In the genomic region with DNA sequence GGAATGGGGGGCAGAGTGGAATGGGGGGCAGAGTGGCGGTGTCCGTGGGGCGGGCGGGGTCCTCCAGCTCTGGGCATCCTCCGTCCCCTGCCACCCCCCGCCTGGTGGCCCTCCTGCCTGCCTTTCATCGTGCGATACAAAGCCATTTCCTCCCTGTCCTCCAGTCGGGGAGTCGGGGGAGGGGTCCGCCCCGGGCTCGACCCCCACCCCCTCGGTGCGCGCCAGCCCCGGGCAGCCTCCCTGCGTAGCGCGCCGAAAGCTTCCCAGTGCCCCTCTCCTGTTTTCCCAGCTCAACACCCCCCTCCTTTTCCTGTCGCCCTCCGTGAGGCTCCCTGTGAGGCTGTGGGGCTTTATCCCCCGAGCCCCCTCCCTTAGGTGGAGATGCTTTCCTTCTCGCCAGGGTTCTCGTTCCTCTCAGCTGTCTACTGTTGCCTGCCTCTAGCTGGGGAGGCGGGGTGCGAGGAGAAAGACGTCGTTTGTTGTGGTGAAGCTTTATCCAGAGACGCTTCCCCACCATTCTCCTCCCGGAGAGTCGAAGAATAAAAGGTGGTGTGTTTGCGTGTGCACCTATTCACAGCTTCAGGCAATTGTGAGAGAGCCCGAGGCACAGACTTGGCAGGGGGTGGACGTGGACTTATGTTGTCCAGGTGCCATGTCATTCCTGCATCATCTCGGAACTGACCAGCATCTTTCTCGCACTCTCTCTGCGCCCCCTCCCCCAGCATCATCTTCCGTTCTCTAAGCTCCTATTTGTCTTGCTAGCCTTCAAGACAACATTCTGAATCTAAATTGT, we compare ENCODE assay signal across 8 cellular contexts. TPM values are rescaled to one million over a fixed set of nuclear protein-coding genes. Genes with fewer than 3 reads are reported as not detected.
DNase-seq lines count a peak whose midpoint lies in the region; FAIRE-seq and TF ChIP-seq lines count a peak whose summit lies in the region.

No MANE protein-coding gene starts in this region.

- no peak for TF ChIP-seq CTCF in DOHH2 (IDR thresholded peaks at IDR 0.05; ENCODE audit: low read depth, low read length, poor library complexity, severe bottlenecking)

- H3K4me3 ChIP-seq in DOHH2 (ENCODE audit: low read length) (peak overlapping the region; percentile 77), trophoblast cell (ENCODE audit: low read depth, low read length) (peak overlapping the region; percentile 67)
- H3K4me3 ChIP-seq in Jurkat, Clone E6-1 (ENCODE audit: low read length) = peak overlapping the region; percentile 72

- H2AK5ac ChIP-seq in trophoblast cell (ENCODE audit: low read length) = no peak overlapping the region

- FAIRE-seq in GM12892 (lab: Jason Lieb, UNC) = no peak

- no peaks in the 10 kb centered on the region for H4K20me1 ChIP-seq in DOHH2 (ENCODE audit: control insufficient read depth, insufficient read depth, low read depth, low read length)

- H3K79me2 ChIP-seq in DOHH2 (ENCODE audit: control insufficient read depth, low read length) (no peaks in the 10 kb centered on the region), trophoblast cell (ENCODE audit: control insufficient read depth, insufficient read depth, low read length, poor library complexity) (no peaks in the 10 kb centered on the region)

- H4K8ac ChIP-seq in trophoblast cell (ENCODE audit: low read depth, low read length) = no peak overlapping the region

- no peaks in the 10 kb centered on the region for H3K9me2 ChIP-seq in DOHH2 (replicated peaks; ENCODE audit: control insufficient read depth, low read length)

- H2BK5ac ChIP-seq in trophoblast cell (ENCODE audit: low read depth, low read length, poor library complexity) = no peak overlapping the region

- no peak overlapping the region for H2BK120ac ChIP-seq in trophoblast cell (ENCODE audit: insufficient read depth, low read length, poor library complexity)

- peak; percentile 28 for DNase-seq in Jurkat, Clone E6-1 (ENCODE audit: low read depth, low spot score)
- peak; percentile 13 for DNase-seq in activated naive CD4-positive, alpha-beta T cell treated with anti-CD3 and anti-CD28 coated beads, Interleukin-2, amount 50 U/mL, for 16 hours
- DNase-seq in head of caudate nucleus (peak; percentile 30 to 80 (median 61)), trophoblast cell (no peak), GM12892 (ENCODE audit: insufficient read length) (no peak), NCI-H510A treated with DMSO at 0.1 percent for 48 hours (lab: John Stamatoyannopoulos, UW) (no peak), LoVo (ENCODE audit: low spot score) (no peak)

- no peak overlapping the region for H3K18ac ChIP-seq in trophoblast cell (ENCODE audit: low read length)

- no peak overlapping the region for H3K14ac ChIP-seq in trophoblast cell (ENCODE audit: low read length)

- H3K27me3 ChIP-seq in DOHH2 (ENCODE audit: control insufficient read depth, low read length) (peaks cover 28% of the 10 kb centered on the region), trophoblast cell (ENCODE audit: insufficient read depth, low read length) (peaks cover 8% of the 10 kb centered on the region)

- peak overlapping the region; percentile 12 for H2AFZ ChIP-seq in trophoblast cell (ENCODE audit: insufficient read depth, low read length, poor library complexity)

- intact Hi-C loops in head of caudate nucleus (cut with DNase I) = loop anchor here (5.0 kb wide), 3 partner anchors 55 to 140 kb away; no protein-coding TSS in a partner anchor

- H3K9ac ChIP-seq in trophoblast cell (ENCODE audit: low read length) = no peak overlapping the region

- H4K12ac ChIP-seq in trophoblast cell (ENCODE audit: low read depth, low read length) = no peak overlapping the region

- no peak overlapping the region for H3K27ac ChIP-seq in DOHH2 (ENCODE audit: low read depth, low read length)
- no peak overlapping the region for H3K27ac ChIP-seq in trophoblast cell (ENCODE audit: low read depth, low read length)

- H4K91ac ChIP-seq in trophoblast cell (ENCODE audit: low read depth, low read length) = no peak overlapping the region

- no CpG with 5 or more reads among the region's 40 CpGs for WGBS in trophoblast cell (ENCODE audit: extremely low coverage, insufficient coverage, insufficient read length)

- no peak overlapping the region for H2BK12ac ChIP-seq in trophoblast cell (ENCODE audit: low read length)

- H3K4me2 ChIP-seq in DOHH2 (ENCODE audit: low read length) = peak overlapping the region; percentile 90
- peak overlapping the region; percentile 99 for H3K4me2 ChIP-seq in trophoblast cell (ENCODE audit: low read length)

- no peak overlapping the region for H3K4ac ChIP-seq in trophoblast cell (ENCODE audit: low read depth, low read length)

- no peaks in the 10 kb centered on the region for H3F3A ChIP-seq in DOHH2 (ENCODE audit: control insufficient read depth, insufficient read depth)

- no peak for TF ChIP-seq POLR2A in GM12892 (IDR thresholded peaks at IDR 0.05; ENCODE audit: low read depth, low read length)

- no peaks in the 10 kb centered on the region for H3K79me1 ChIP-seq in trophoblast cell (ENCODE audit: low read length)

- H3K4me1 ChIP-seq in DOHH2 (ENCODE audit: control insufficient read depth, low read length) = peaks cover 14% of the 10 kb centered on the region
- H3K4me1 ChIP-seq in trophoblast cell (ENCODE audit: control insufficient read depth in 1 of 2, insufficient read depth in 2 of 2, low read length in 2 of 2) = peaks cover 4 to 13% of the 10 kb centered on the region in 2 experiments

- H3K9me3 ChIP-seq in DOHH2 (ENCODE audit: control insufficient read depth, insufficient read depth, low read length) = no peaks in the 10 kb centered on the region
- peaks cover 6% of the 10 kb centered on the region for H3K9me3 ChIP-seq in trophoblast cell (ENCODE audit: insufficient read depth, low read depth, low read length)

- H3K23ac ChIP-seq in trophoblast cell (ENCODE audit: low read length) = no peak overlapping the region

- H3K36me3 ChIP-seq in DOHH2 (ENCODE audit: control insufficient read depth, low read length) (no peaks in the 10 kb centered on the region), trophoblast cell (ENCODE audit: control insufficient read depth in 1 of 2, insufficient read depth in 2 of 2, low read length in 2 of 2) (no peaks in the 10 kb centered on the region)

RNA-seq across cellular contexts. Expression of gene DNM3, which starts 0.8 kb away (rescaled TPM):
- polyA plus RNA-seq in Jurkat, Clone E6-1 (2012; ENCODE audit: insufficient read depth, insufficient read length) = 1.2 TPM
- polyA plus RNA-seq in trophoblast cell (2013) = 0.44 and 0.53 TPM in 2 replicates
- 0.36 TPM for polyA plus RNA-seq in GM12892 (2012; ENCODE audit: missing spikeins)

Comparison
In these comparisons a context has a peak if more than half of its experiments do, and no peak if none do; other contexts are left out.
1. DNase-seq: peak in Jurkat, Clone E6-1 (single experiment), activated naive CD4-positive, alpha-beta T cell treated with anti-CD3 and anti-CD28 coated beads, Interleukin-2, amount 50 U/mL, for 16 hours (single experiment) and head of caudate nucleus (42 of 42); none in trophoblast cell (0 of 2), GM12892 (single experiment), NCI-H510A treated with DMSO at 0.1 percent for 48 hours (single experiment) and LoVo (single experiment).
2. Peak in every context shown above with its lines, with median percentiles within 50 percentile points of each other: H3K4me3 ChIP-seq.